Comparison of ENCODE assay signal across 7 cellular contexts in genomic region chr11:4606231-4607015, GRCh38. TPM values are rescaled to one million over a fixed set of nuclear protein-coding genes. Genes with fewer than 3 reads are reported as not detected.
DNase-seq lines count a peak whose midpoint lies in the region; ATAC-seq and TF ChIP-seq lines count a peak whose summit lies in the region.

No MANE protein-coding gene starts in this region.

- TF ChIP-seq POLR2A in spleen (IDR thresholded peaks at IDR 0.05) = no peak

- no peaks in the 10 kb centered on the region for H3K27me3 ChIP-seq in rectal smooth muscle tissue (ENCODE audit: control insufficient read depth, insufficient read depth, low read length)
- H3K27me3 ChIP-seq in spleen (replicated peaks in 1 of 7) = no peaks in the 10 kb centered on the region

- peak overlapping the region; percentile 61 for H3K4me3 ChIP-seq in GM08714 (ENCODE audit: low read length)
- peak overlapping the region; percentile 74 for H3K4me3 ChIP-seq in rectal smooth muscle tissue (ENCODE audit: low read length)
- H3K4me3 ChIP-seq in spleen = peak overlapping the region in 4 of 8 donors; percentile 60 to 83 (median 73)

- peak; percentile 40 for DNase-seq in NCI-H345 treated with DMSO at 0.1 percent for 48 hours (lab: John Stamatoyannopoulos, UW; ENCODE audit: unreplicated experiment)
- DNase-seq in epithelial cell of prostate (ENCODE audit: low read depth, low spot score) = no peak
- DNase-seq in spleen = no peak

- WGBS in spleen, 5 donors = 19 to 43% (median 41%) methylated on average over 1 of the region's 1 CpG

- TF ChIP-seq CTCF in spleen (IDR thresholded peaks at IDR 0.05 in 8 of 11, conservative IDR thresholded peaks at IDR 0.05 in 3 of 11) = no peak

- intact Hi-C loops in spleen (cut with DNase I; ENCODE audit: low total_unique reads) = no loop called here

- H3K36me3 ChIP-seq in rectal smooth muscle tissue (ENCODE audit: control insufficient read depth, insufficient read depth, low read length) (peaks cover 7% of the 10 kb centered on the region), spleen (peaks cover 4 to 41% (median 31%) of the 10 kb centered on the region in 6 donors)

- no peak overlapping the region for H3K9ac ChIP-seq in rectal smooth muscle tissue (ENCODE audit: low read length)

- H3K4me1 ChIP-seq in rectal smooth muscle tissue (ENCODE audit: control insufficient read depth, insufficient read depth, low read length) = no peaks in the 10 kb centered on the region
- H3K4me1 ChIP-seq in spleen = peaks cover 8 to 45% (median 26%) of the 10 kb centered on the region in 6 donors

- H3K27ac ChIP-seq in epithelial cell of prostate = peak overlapping the region; percentile 67
- no peak overlapping the region for H3K27ac ChIP-seq in rectal smooth muscle tissue (ENCODE audit: low read depth, low read length)
- peak overlapping the region in 1 of 8 donors; percentile 92 for H3K27ac ChIP-seq in spleen

- no peaks in the 10 kb centered on the region for H3K9me3 ChIP-seq in spleen

- ATAC-seq in GM21423 (IDR thresholded peaks at IDR 0.05; ENCODE audit: unreplicated experiment) (no peak), HG02840 (IDR thresholded peaks at IDR 0.05; ENCODE audit: low FRiP score, unreplicated experiment) (no peak)

RNA-seq across cellular contexts. Expression of gene TRIM68, which starts 1.6 kb away (rescaled TPM):
- total RNA-seq in spleen = 10 to 100 TPM; 12.2 to 22.9 (median 19.5) TPM
- polyA plus RNA-seq in spleen = 1 to 10 TPM; 3.4 to 7.2 (median 4.0) TPM

RNA-seq across cellular contexts. Expression of gene OR52I1, which starts 12.6 kb away (rescaled TPM):
- total RNA-seq in spleen = not detected
- not detected for polyA plus RNA-seq in spleen

RNA-seq across cellular contexts. Expression of gene OR52I2, which starts 24.9 kb away (rescaled TPM):
- not detected for total RNA-seq in spleen
- polyA plus RNA-seq in spleen = not detected

RNA-seq across cellular contexts. Expression of gene OR51D1, which starts 30.9 kb away (rescaled TPM):
- total RNA-seq in spleen = not detected
- polyA plus RNA-seq in spleen = not detected

RNA-seq across cellular contexts. Expression of gene OR51E1, which starts 37.4 kb away (rescaled TPM):
- not detected for total RNA-seq in spleen
- polyA plus RNA-seq in spleen = under 1 TPM; 0.04 to 0.18 (median 0.06) TPM
